Comparison of ENCODE assay signal across 12 cellular contexts in genomic region chr2:128714861-128715312, GRCh38.
DNase-seq lines count a peak whose midpoint lies in the region; ATAC-seq and TF ChIP-seq lines count a peak whose summit lies in the region.
"Had no signal": no experiment of that assay in that cellular context is flagged by ENCODE, and none has a peak within 500 bp of the region (broad histone marks: within the 10 kb centered on the region; RNA-seq: fewer than 3 reads in every experiment).

No MANE protein-coding gene starts in this region.

- peak; percentile 10; the same call in 1 of the 2 replicates for TF ChIP-seq CTCF in LNCaP clone FGC (IDR thresholded peaks at IDR 0.05; ENCODE audit: control insufficient read depth, extremely low read depth, insufficient read depth)
- TF ChIP-seq CTCF in brain microvascular endothelial cell (IDR thresholded peaks at IDR 0.05; ENCODE audit: low read depth, low read length, missing control alignments): peak; percentile 25
- TF ChIP-seq CTCF in transverse colon (IDR thresholded peaks at IDR 0.05): no peak

- intact Hi-C loops in transverse colon (cut with DNase I; ENCODE audit: low total_unique reads): no loop called here

- TF ChIP-seq EP300 in transverse colon (IDR thresholded peaks at IDR 0.05; ENCODE audit: low read depth): no peak

- H3K27me3 ChIP-seq in brain microvascular endothelial cell (replicated peaks) (peaks cover 3% of the 10 kb centered on the region), neuronal stem cell (ENCODE audit: control insufficient read depth in 3 of 3, insufficient read depth in 3 of 3, low read depth in 1 of 3, low read length in 3 of 3) (no peaks in the 10 kb centered on the region), transverse colon (no peaks in the 10 kb centered on the region)

- TF ChIP-seq POLR2A in transverse colon (IDR thresholded peaks at IDR 0.05): no peak

- H3K9me3 ChIP-seq in neuronal stem cell (replicated peaks in 1 of 2; ENCODE audit: control insufficient read depth in 2 of 2, insufficient read depth in 1 of 2, low read depth in 1 of 2, low read length in 2 of 2) (no peaks in the 10 kb centered on the region), transverse colon (no peaks in the 10 kb centered on the region)

- peak overlapping the region; percentile 7 for H2AFZ ChIP-seq in neuronal stem cell (ENCODE audit: low read length)

- H3K14ac ChIP-seq in neuronal stem cell (ENCODE audit: low read length): no peak overlapping the region

- no peak overlapping the region for H2BK5ac ChIP-seq in neuronal stem cell (ENCODE audit: low read length)

- H3K4ac ChIP-seq in neuronal stem cell (ENCODE audit: low read length): peak overlapping the region; percentile 19

- no peak overlapping the region for H3K27ac ChIP-seq in brain microvascular endothelial cell
- no peak overlapping the region for H3K27ac ChIP-seq in neuronal stem cell (replicated peaks; ENCODE audit: low read length)
- H3K27ac ChIP-seq in transverse colon: no peak overlapping the region

- H3K36me3 ChIP-seq in brain microvascular endothelial cell (replicated peaks) (no peaks in the 10 kb centered on the region), neuronal stem cell (replicated peaks in 1 of 2; ENCODE audit: control insufficient read depth in 2 of 2, insufficient read depth in 2 of 2, low read length in 2 of 2) (no peaks in the 10 kb centered on the region), transverse colon (no peaks in the 10 kb centered on the region)

- H3K4me3 ChIP-seq in LNCaP clone FGC (ENCODE audit: low read depth, low read length) (no peak overlapping the region), brain microvascular endothelial cell (ENCODE audit: low read depth, low read length) (no peak overlapping the region), neuronal stem cell (ENCODE audit: low read length in 2 of 2) (no peak overlapping the region), transverse colon (no peak overlapping the region)

- peak overlapping the region; percentile 33 for H2AK5ac ChIP-seq in neuronal stem cell (ENCODE audit: low read depth, low read length)

- H3K9ac ChIP-seq in neuronal stem cell (ENCODE audit: low read depth, low read length, poor library complexity): no peak overlapping the region

- no peak overlapping the region for H4K91ac ChIP-seq in neuronal stem cell (ENCODE audit: low read depth, low read length, poor library complexity)

- peak overlapping the region; percentile 84 for H4K8ac ChIP-seq in neuronal stem cell (ENCODE audit: low read depth, low read length)

- H3K4me2 ChIP-seq in neuronal stem cell (ENCODE audit: insufficient read depth, low read length, poor library complexity, severe bottlenecking): no peak overlapping the region

- ATAC-seq in GM21576 (IDR thresholded peaks at IDR 0.05; ENCODE audit: unreplicated experiment): no peak

- H3K23ac ChIP-seq in neuronal stem cell (ENCODE audit: low read depth, low read length, poor library complexity): no peak overlapping the region

- DNase-seq in NCI-H2171 treated with DMSO at 0.1 percent for 48 hours (lab: John Stamatoyannopoulos, UW): peak; percentile 22
- no peak for DNase-seq in NCI-H2171 (lab: John Stamatoyannopoulos, UW)
- no peak for DNase-seq in LNCaP clone FGC (ENCODE audit: low read depth)
- no peak for DNase-seq in brain microvascular endothelial cell
- no peak for DNase-seq in neuronal stem cell (ENCODE audit: low spot score)
- DNase-seq in transverse colon: no peak
- DNase-seq in DMS114 treated with DMSO at 0.1 percent for 48 hours (lab: John Stamatoyannopoulos, UW; ENCODE audit: unreplicated experiment): no peak
- DNase-seq: 8988T; CD4-positive, alpha-beta memory T cell; effector CD8-positive, alpha-beta T cell; stimulated activated CD4-positive, alpha-beta T cell treated with anti-CD3 and anti-CD28 coated beads, Interleukin-4, amount 100 ng/mL, for 24 hours had no signal

- H3K4me1 ChIP-seq in neuronal stem cell (ENCODE audit: control insufficient read depth in 2 of 2, insufficient read depth in 1 of 2, low read depth in 1 of 2, low read length in 2 of 2): peaks cover 0 to 3% of the 10 kb centered on the region in 2 donors
- H3K4me1 ChIP-seq in transverse colon: no peaks in the 10 kb centered on the region

- H2BK120ac ChIP-seq in neuronal stem cell (ENCODE audit: low read depth, low read length): no peak overlapping the region

- no CpG with 5 or more reads among the region's 6 CpGs for WGBS in neuronal stem cell (ENCODE audit: extremely low coverage in 2 of 2, insufficient read length in 2 of 2, insufficient replicate concordance in 1 of 2), 2 donors
- WGBS in transverse colon (ENCODE audit: low coverage in 1 of 2), 2 donors: 73% methylated on average over 6 of the region's 6 CpGs; no CpG with 5 or more reads in 1 of the 2 donors

- no peak overlapping the region for H2BK15ac ChIP-seq in neuronal stem cell (ENCODE audit: low read length)

- in situ Hi-C loops in brain microvascular endothelial cell (cut with HindIII; ENCODE audit: low pct_ligation_motif_present, low sequenced_read_pairs) (no loop called here), transverse colon (cut with MboI; ENCODE audit: low pct_ligation_motif_present in 1 of 4, low pct_unique_long_range_greater_than_20kb in 1 of 4, low sequenced_read_pairs in 3 of 4) (no loop called here)

- peak overlapping the region; percentile 77 for H3K18ac ChIP-seq in neuronal stem cell (ENCODE audit: low read length)

- no peak overlapping the region for H2BK12ac ChIP-seq in neuronal stem cell (ENCODE audit: low read length)

- H3K79me1 ChIP-seq in neuronal stem cell (ENCODE audit: low read depth, low read length): no peaks in the 10 kb centered on the region

Comparison
In these comparisons a context has a peak if more than half of its experiments do, and no peak if none do; other contexts are left out.
1. CTCF ChIP-seq: peak in LNCaP clone FGC (single experiment) and brain microvascular endothelial cell (single experiment); none in transverse colon (0 of 5).